ENCODE assay signal across 8 cellular contexts in the genomic region with DNA sequence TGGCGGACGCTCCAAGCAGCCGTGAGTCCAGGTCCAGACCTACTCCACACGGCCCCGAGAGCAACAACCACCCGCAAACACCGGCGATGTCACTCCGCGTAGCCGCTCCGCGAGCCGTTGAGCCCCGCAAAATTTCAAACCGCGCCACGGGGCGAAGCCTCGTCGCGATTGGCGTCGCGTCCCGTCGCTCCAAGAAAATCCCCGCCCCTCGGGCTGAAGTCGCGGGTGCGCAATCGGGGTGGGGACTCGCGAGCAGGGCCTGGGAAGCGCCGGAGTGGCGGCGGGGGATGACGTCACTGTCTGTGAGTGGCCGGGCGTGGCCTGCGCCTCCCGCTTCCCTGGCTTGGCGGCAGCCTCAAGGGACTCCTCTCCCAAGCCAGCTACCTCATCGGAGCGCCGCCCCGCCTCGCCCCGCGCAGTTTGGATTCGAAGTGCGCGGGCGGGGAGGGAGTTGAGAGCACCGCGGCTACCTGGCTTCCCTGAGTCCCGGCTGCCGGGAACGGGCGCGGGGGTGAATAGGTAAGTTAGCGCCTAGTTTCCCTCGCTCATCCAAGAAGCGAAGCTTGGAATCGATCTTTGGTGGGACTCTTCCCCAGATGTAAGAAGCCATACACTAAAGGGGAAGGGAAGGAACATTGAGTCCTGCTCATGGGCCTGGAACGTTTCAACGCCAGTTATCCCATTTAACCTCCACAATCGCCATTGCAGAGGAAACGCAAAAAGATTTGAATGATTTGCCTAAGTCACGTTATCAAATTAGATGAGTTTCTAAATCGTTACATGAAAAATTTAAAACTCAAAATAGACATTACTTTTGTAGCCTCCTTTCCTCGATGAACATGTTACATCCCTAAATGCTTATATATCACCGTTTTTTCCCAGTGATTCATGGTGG. TPM values are rescaled to one million over a fixed set of nuclear protein-coding genes. Genes with fewer than 3 reads are reported as not detected.
DNase-seq lines count a peak whose midpoint lies in the region; ATAC-seq and TF ChIP-seq lines count a peak whose summit lies in the region.

A gene with protein sequence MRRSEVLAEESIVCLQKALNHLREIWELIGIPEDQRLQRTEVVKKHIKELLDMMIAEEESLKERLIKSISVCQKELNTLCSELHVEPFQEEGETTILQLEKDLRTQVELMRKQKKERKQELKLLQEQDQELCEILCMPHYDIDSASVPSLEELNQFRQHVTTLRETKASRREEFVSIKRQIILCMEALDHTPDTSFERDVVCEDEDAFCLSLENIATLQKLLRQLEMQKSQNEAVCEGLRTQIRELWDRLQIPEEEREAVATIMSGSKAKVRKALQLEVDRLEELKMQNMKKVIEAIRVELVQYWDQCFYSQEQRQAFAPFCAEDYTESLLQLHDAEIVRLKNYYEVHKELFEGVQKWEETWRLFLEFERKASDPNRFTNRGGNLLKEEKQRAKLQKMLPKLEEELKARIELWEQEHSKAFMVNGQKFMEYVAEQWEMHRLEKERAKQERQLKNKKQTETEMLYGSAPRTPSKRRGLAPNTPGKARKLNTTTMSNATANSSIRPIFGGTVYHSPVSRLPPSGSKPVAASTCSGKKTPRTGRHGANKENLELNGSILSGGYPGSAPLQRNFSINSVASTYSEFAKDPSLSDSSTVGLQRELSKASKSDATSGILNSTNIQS (minus strand): TSS at position 119 of the 895 bp plus-strand sequence. CDS start 118 bp downstream, at position 1.

- H3K4me1 ChIP-seq in mucosa of descending colon (ENCODE audit: low read depth): peaks cover 8% of the 10 kb centered on the region

- peaks cover 2% of the 10 kb centered on the region for H3K36me3 Mint-ChIP-seq in IgD-negative memory B cell

- no peaks in the 10 kb centered on the region for H3K9me3 ChIP-seq in mucosa of descending colon

- H3K4me3 ChIP-seq in epithelial cell of esophagus (ENCODE audit: low read length) (peak within 1 kb of the TSS; percentile 91), mucosa of descending colon (peak within 1 kb of the TSS; percentile 85)

- ATAC-seq in GM21529 (IDR thresholded peaks at IDR 0.05; ENCODE audit: unreplicated experiment): peak; percentile 94
- peak; percentile 99 for ATAC-seq in mucosa of descending colon

- peaks cover 21 to 30% (median 27%) of the 10 kb centered on the region in 3 donors for H3K4me1 Mint-ChIP-seq in IgD-negative memory B cell

- TF ChIP-seq CTCF in epithelial cell of esophagus (IDR thresholded peaks at IDR 0.05; ENCODE audit: insufficient read depth, low read depth, low read length, missing control alignments) (no peak), mucosa of descending colon (IDR thresholded peaks at IDR 0.05) (no peak)

- no peaks in the 10 kb centered on the region for H3K36me3 ChIP-seq in mucosa of descending colon (ENCODE audit: low read depth)

- peaks cover 1% of the 10 kb centered on the region for H3K27me3 Mint-ChIP-seq in IgD-negative memory B cell

- intact Hi-C loops in mucosa of descending colon (cut with DNase I, micrococcal nuclease): no loop called here

- no peaks in the 10 kb centered on the region for H3K9me3 Mint-ChIP-seq in IgD-negative memory B cell

- peak within 1 kb of the TSS; percentile 88 to 98 (median 95) for H3K27ac Mint-ChIP-seq in IgD-negative memory B cell

- DNase-seq in DMS 273 treated with DMSO at 0.1 percent for 48 hours (lab: John Stamatoyannopoulos, UW) (peak; percentile 83), OCI-M2 (lab: John Stamatoyannopoulos, UW; ENCODE audit: unreplicated experiment) (peak; percentile 84), activated T-cell treated with anti-CD3 and anti-CD28 coated beads for 4 hours (peak; percentile 95), epithelial cell of esophagus (ENCODE audit: low read depth) (peak; percentile 100), mucosa of descending colon (peak; percentile 99)
- peak; percentile 95 for DNase-seq in stimulated activated CD8-positive, alpha-beta memory T cell treated with anti-CD3 and anti-CD28 coated beads, Interleukin-4, amount 100 ng/mL, for 24 hours (ENCODE audit: low read depth)

- peak within 1 kb of the TSS; percentile 97 to 99 (median 99) for H3K4me3 Mint-ChIP-seq in IgD-negative memory B cell

RNA-seq across cellular contexts. Expression of the gene that starts here (rescaled TPM):
- 3.3 TPM for polyA plus RNA-seq in IgD-negative memory B cell
- total RNA-seq in mucosa of descending colon: 10 to 100 TPM; 10.9 to 41.0 (median 12.3) TPM

Comparison
In these comparisons a context has a peak if more than half of its experiments do, and no peak if none do; other contexts are left out.
1. Peak in every context shown above with its lines: DNase-seq, ATAC-seq and H3K4me3 ChIP-seq.